19 cellular contexts compared by ENCODE assay signal in genomic region chr9:15491950-15492349, GRCh38. TPM values are rescaled to one million over a fixed set of nuclear protein-coding genes. Genes with fewer than 3 reads are reported as not detected.
A peak's percentile ranks its signal among the peaks of the same experiment; 100 is the strongest.
DNase-seq lines count a peak whose midpoint lies in the region; ATAC-seq and TF ChIP-seq lines count a peak whose summit lies in the region.
"Had no signal": no experiment of that assay in that cellular context is flagged by ENCODE, and none has a peak within 500 bp of the region (broad histone marks: within the 10 kb centered on the region; RNA-seq: fewer than 3 reads in every experiment).

No MANE protein-coding gene starts in this region.

- H3K36me3 ChIP-seq in upper lobe of right lung, result peaks cover 3% of the 10 kb centered on the region

- intact Hi-C loops in upper lobe of right lung (cut with DNase I), result no loop called here

- H3K4me3 Mint-ChIP-seq in activated T-cell treated with anti-CD3 and anti-CD28 coated beads, Interleukin-2, amount 50 U/mL, for 24 hours, result no peak overlapping the region
- H3K4me3 Mint-ChIP-seq in T-helper 17 cell (no peak overlapping the region), endothelial cell (ENCODE audit: unreplicated experiment) (peak overlapping the region; percentile 22)
- H3K4me3 Mint-ChIP-seq in stimulated activated effector memory CD8-positive, alpha-beta T cell treated with anti-CD3 and anti-CD28 coated beads, Interleukin-12 subunit alpha, Interleukin-12 subunit beta, amount 100 ng/mL, for 72 hours, result no peak overlapping the region

- ATAC-seq in T-helper 17 cell (no peak), upper lobe of right lung (no peak)
- no peak for ATAC-seq in stimulated activated effector memory CD8-positive, alpha-beta T cell treated with anti-CD3 and anti-CD28 coated beads, Interleukin-12 subunit alpha, Interleukin-12 subunit beta, amount 100 ng/mL, for 72 hours
- ATAC-seq: A549 had no signal

- TF ChIP-seq CTCF in endothelial cell (IDR thresholded peaks at IDR 0.05; ENCODE audit: unreplicated experiment), result no peak
- no peak for TF ChIP-seq CTCF in upper lobe of right lung (IDR thresholded peaks at IDR 0.05)

- peaks cover 54% of the 10 kb centered on the region for H3K4me1 Mint-ChIP-seq in activated T-cell treated with anti-CD3 and anti-CD28 coated beads, Interleukin-2, amount 50 U/mL, for 24 hours (ENCODE audit: low read depth)
- H3K4me1 Mint-ChIP-seq in T-helper 17 cell (peaks cover 15% of the 10 kb centered on the region), endothelial cell (ENCODE audit: unreplicated experiment) (no peaks in the 10 kb centered on the region)
- H3K4me1 Mint-ChIP-seq in stimulated activated effector memory CD8-positive, alpha-beta T cell treated with anti-CD3 and anti-CD28 coated beads, Interleukin-12 subunit alpha, Interleukin-12 subunit beta, amount 100 ng/mL, for 72 hours, result peaks cover 29% of the 10 kb centered on the region

- H3K9me3 ChIP-seq in T-helper 17 cell (ENCODE audit: control insufficient read depth, low read length, poor library complexity, severe bottlenecking) (no peaks in the 10 kb centered on the region), upper lobe of right lung (no peaks in the 10 kb centered on the region)

- peaks cover 84% of the 10 kb centered on the region for H3K36me3 Mint-ChIP-seq in activated T-cell treated with anti-CD3 and anti-CD28 coated beads, Interleukin-2, amount 50 U/mL, for 24 hours (ENCODE audit: low read depth)
- H3K36me3 Mint-ChIP-seq in T-helper 17 cell (ENCODE audit: low read depth), result peaks cover 3% of the 10 kb centered on the region
- H3K36me3 Mint-ChIP-seq in endothelial cell (ENCODE audit: low read depth, unreplicated experiment), result peaks cover 39% of the 10 kb centered on the region
- peaks cover 77% of the 10 kb centered on the region for H3K36me3 Mint-ChIP-seq in stimulated activated effector memory CD8-positive, alpha-beta T cell treated with anti-CD3 and anti-CD28 coated beads, Interleukin-12 subunit alpha, Interleukin-12 subunit beta, amount 100 ng/mL, for 72 hours

- H3K27ac ChIP-seq in upper lobe of right lung, result no peak overlapping the region
- H3K27ac ChIP-seq: A549, BLaER1, HL-60 had no signal

- H3K27me3 ChIP-seq in upper lobe of right lung, result no peaks in the 10 kb centered on the region
- H3K27me3 ChIP-seq: BLaER1 had no signal

- no peaks in the 10 kb centered on the region for H3K4me1 ChIP-seq in upper lobe of right lung
- H3K4me1 ChIP-seq: A549, BLaER1 had no signal

- H3K27ac Mint-ChIP-seq in activated T-cell treated with anti-CD3 and anti-CD28 coated beads, Interleukin-2, amount 50 U/mL, for 24 hours, result peak overlapping the region; percentile 64
- H3K27ac Mint-ChIP-seq in T-helper 17 cell, result peak overlapping the region; percentile 34
- no peak overlapping the region for H3K27ac Mint-ChIP-seq in endothelial cell (ENCODE audit: unreplicated experiment)
- H3K27ac Mint-ChIP-seq in stimulated activated effector memory CD8-positive, alpha-beta T cell treated with anti-CD3 and anti-CD28 coated beads, Interleukin-12 subunit alpha, Interleukin-12 subunit beta, amount 100 ng/mL, for 72 hours, result peak overlapping the region; percentile 6

- no peak overlapping the region for H3K4me3 ChIP-seq in upper lobe of right lung
- H3K4me3 ChIP-seq: A549, BLaER1 had no signal

- no peaks in the 10 kb centered on the region for H3K27me3 Mint-ChIP-seq in activated T-cell treated with anti-CD3 and anti-CD28 coated beads, Interleukin-2, amount 50 U/mL, for 24 hours
- no peaks in the 10 kb centered on the region for H3K27me3 Mint-ChIP-seq in T-helper 17 cell
- H3K27me3 Mint-ChIP-seq in endothelial cell (ENCODE audit: unreplicated experiment), result no peaks in the 10 kb centered on the region

- no peak for DNase-seq in activated T-cell treated with anti-CD3 and anti-CD28 coated beads, Interleukin-2, amount 50 U/mL, for 24 hours
- DNase-seq in activated T-cell treated with anti-CD3 and anti-CD28 coated beads for 4 hours (no peak), T-helper 17 cell (no peak), endothelial cell (ENCODE audit: low spot score) (no peak), occipital lobe (lab: John Stamatoyannopoulos, UW) (no peak), upper lobe of right lung (no peak), COR-L47 (lab: John Stamatoyannopoulos, UW) (no peak)
- DNase-seq in stimulated activated effector memory CD8-positive, alpha-beta T cell treated with anti-CD3 and anti-CD28 coated beads, Interleukin-12 subunit alpha, Interleukin-12 subunit beta, amount 100 ng/mL, for 72 hours (ENCODE audit: low spot score in 2 of 2), result no peak
- DNase-seq: H7, IMR-90, NCI-H1417, NCI-H187, NCI-H2107, NCI-H510A, NCI-H82, SHP77 treated with DMSO at 0.1 percent for 48 hours had no signal

- H3K9me3 Mint-ChIP-seq in activated T-cell treated with anti-CD3 and anti-CD28 coated beads, Interleukin-2, amount 50 U/mL, for 24 hours, result no peaks in the 10 kb centered on the region
- peaks cover 6% of the 10 kb centered on the region for H3K9me3 Mint-ChIP-seq in endothelial cell (ENCODE audit: unreplicated experiment)
- no peaks in the 10 kb centered on the region for H3K9me3 Mint-ChIP-seq in stimulated activated effector memory CD8-positive, alpha-beta T cell treated with anti-CD3 and anti-CD28 coated beads, Interleukin-12 subunit alpha, Interleukin-12 subunit beta, amount 100 ng/mL, for 72 hours

RNA-seq across cellular contexts. Expression of gene PSIP1, which starts 18.8 kb away (rescaled TPM):
- 100 to 1,000 TPM; 115 to 117 TPM for total RNA-seq in T-helper 17 cell
- total RNA-seq in endothelial cell (ENCODE audit: unreplicated experiment), result 128 TPM
- 160 TPM for total RNA-seq in occipital lobe
- 32.8 TPM for total RNA-seq in upper lobe of right lung
